ENCODE assay signal across 2 cellular contexts in the genomic region with DNA sequence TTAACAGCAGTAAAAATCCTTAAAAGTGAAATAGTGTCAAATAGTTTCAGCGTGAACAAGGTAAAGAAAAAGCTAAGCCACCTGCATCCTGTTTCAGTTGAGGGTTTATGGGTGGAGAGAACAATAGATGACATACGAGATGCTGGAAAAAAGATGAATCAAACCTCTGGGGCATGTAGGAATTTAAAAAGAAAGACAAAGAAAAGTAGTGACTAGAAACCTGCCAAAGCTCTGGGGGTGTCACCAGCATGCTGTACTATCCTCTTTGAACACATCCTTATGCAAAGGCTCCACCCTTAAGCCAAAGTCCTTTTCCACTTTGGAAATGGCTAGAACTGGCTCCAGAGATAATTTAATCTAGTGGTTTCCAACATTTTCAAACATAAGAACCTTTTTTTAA.
A peak's percentile ranks its signal among the peaks of the same experiment; 100 is the strongest.
TF ChIP-seq lines count a peak whose summit lies in the region.

No MANE protein-coding gene starts in this region.

TF ChIP-seq in SK-N-SH, 30 proteins besides CTCF, POLR2A, EP300 and RAD21:
- peak; percentile 28; the same call in 1 of the 2 replicates for TF ChIP-seq TCF12 (IDR thresholded peaks at IDR 0.05)
- no peak for TF ChIP-seq GATA2 (CRISPR knock-in tag; IDR thresholded peaks at IDR 0.05)
- no peak for TF ChIP-seq RFX5 (IDR thresholded peaks at IDR 0.05; ENCODE audit: low read length)

TF ChIP-seq in SK-N-SH treated with all-trans-retinoic acid at 6 μM for 48 hours, 23 proteins besides CTCF, POLR2A, EP300 and RAD21:
- TF ChIP-seq TCF4 (CRISPR knock-in tag; IDR thresholded peaks at IDR 0.05; ENCODE audit: borderline replicate concordance), result no peak
- TF ChIP-seq ZFP30 (CRISPR knock-in tag; IDR thresholded peaks at IDR 0.05), result no peak
- no peak for TF ChIP-seq PATZ1 (CRISPR knock-in tag; IDR thresholded peaks at IDR 0.05; ENCODE audit: borderline replicate concordance)
- TF ChIP-seq PPARA (CRISPR knock-in tag; IDR thresholded peaks at IDR 0.05; ENCODE audit: borderline replicate concordance), result no peak
- no peak for TF ChIP-seq TOX (CRISPR knock-in tag; IDR thresholded peaks at IDR 0.05; ENCODE audit: borderline replicate concordance)
- no peak for TF ChIP-seq ZNF70 (CRISPR knock-in tag; IDR thresholded peaks at IDR 0.05)
- no peak for TF ChIP-seq SNAI2 (CRISPR knock-in tag; IDR thresholded peaks at IDR 0.05)
- no peak for TF ChIP-seq ZFP3 (CRISPR knock-in tag; IDR thresholded peaks at IDR 0.05)
- TF ChIP-seq OSR1 (CRISPR knock-in tag; IDR thresholded peaks at IDR 0.05), result no peak
- TF ChIP-seq, protein P1, sequence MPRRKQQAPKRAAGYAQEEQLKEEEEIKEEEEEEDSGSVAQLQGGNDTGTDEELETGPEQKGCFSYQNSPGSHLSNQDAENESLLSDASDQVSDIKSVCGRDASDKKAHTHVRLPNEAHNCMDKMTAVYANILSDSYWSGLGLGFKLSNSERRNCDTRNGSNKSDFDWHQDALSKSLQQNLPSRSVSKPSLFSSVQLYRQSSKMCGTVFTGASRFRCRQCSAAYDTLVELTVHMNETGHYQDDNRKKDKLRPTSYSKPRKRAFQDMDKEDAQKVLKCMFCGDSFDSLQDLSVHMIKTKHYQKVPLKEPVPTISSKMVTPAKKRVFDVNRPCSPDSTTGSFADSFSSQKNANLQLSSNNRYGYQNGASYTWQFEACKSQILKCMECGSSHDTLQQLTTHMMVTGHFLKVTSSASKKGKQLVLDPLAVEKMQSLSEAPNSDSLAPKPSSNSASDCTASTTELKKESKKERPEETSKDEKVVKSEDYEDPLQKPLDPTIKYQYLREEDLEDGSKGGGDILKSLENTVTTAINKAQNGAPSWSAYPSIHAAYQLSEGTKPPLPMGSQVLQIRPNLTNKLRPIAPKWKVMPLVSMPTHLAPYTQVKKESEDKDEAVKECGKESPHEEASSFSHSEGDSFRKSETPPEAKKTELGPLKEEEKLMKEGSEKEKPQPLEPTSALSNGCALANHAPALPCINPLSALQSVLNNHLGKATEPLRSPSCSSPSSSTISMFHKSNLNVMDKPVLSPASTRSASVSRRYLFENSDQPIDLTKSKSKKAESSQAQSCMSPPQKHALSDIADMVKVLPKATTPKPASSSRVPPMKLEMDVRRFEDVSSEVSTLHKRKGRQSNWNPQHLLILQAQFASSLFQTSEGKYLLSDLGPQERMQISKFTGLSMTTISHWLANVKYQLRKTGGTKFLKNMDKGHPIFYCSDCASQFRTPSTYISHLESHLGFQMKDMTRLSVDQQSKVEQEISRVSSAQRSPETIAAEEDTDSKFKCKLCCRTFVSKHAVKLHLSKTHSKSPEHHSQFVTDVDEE (CRISPR knock-in tag; IDR thresholded peaks at IDR 0.05), result no peak
- TF ChIP-seq ESRRG (CRISPR knock-in tag; IDR thresholded peaks at IDR 0.05), result no peak
- no peak for TF ChIP-seq CSDC2 (CRISPR knock-in tag; IDR thresholded peaks at IDR 0.05)
- TF ChIP-seq RARB (CRISPR knock-in tag; IDR thresholded peaks at IDR 0.05), result no peak
TF ChIP-seq in SK-N-SH treated with all-trans-retinoic acid at 6 μM for 48 hours: peak in this region for 0.
